9 cellular contexts compared by ENCODE assay signal in genomic region chr9:128902351-128903078, GRCh38. TPM values are rescaled to one million over a fixed set of nuclear protein-coding genes. Genes with fewer than 3 reads are reported as not detected.
DNase-seq lines count a peak whose midpoint lies in the region; ATAC-seq and TF ChIP-seq lines count a peak whose summit lies in the region.
"Had no signal": no experiment of that assay in that cellular context is flagged by ENCODE, and none has a peak within 500 bp of the region (broad histone marks: within the 10 kb centered on the region; RNA-seq: fewer than 3 reads in every experiment).

No MANE protein-coding gene starts in this region.

- H3K9me3 ChIP-seq in lower lobe of right lung = no peaks in the 10 kb centered on the region

- no peak for TF ChIP-seq CTCF in lower lobe of right lung (IDR thresholded peaks at IDR 0.05)

- peaks cover 28% of the 10 kb centered on the region for H3K36me3 ChIP-seq in lower lobe of right lung

- DNase-seq in NOMO-1 treated with DMSO at 0.1 percent for 48 hours (lab: John Stamatoyannopoulos, UW; ENCODE audit: unreplicated experiment) (peak; percentile 51), activated gamma-delta T cell (lab: John Stamatoyannopoulos, UW) (peak; percentile 76), lower lobe of right lung (peak; percentile 66), SKM-1 treated with dmso at 0.1 percent for 144 hours (lab: John Stamatoyannopoulos, UW; ENCODE audit: unreplicated experiment) (no peak), middle frontal gyrus (ENCODE audit: extremely low spot score, low spot score) (no peak)
- DNase-seq in stimulated activated naive CD8-positive, alpha-beta T cell treated with anti-CD3 and anti-CD28 coated beads, Interleukin-15, Interleukin-2, amounts not matched to agents 100 U/mL and 50 U/mL, for 24 hours = peak; percentile 84

- peak overlapping the region; percentile 75 for H3K27ac ChIP-seq in lower lobe of right lung

- intact Hi-C loops in lower lobe of right lung (cut with DNase I) = no loop called here

- ATAC-seq in GM18502 (IDR thresholded peaks at IDR 0.05; ENCODE audit: poor library complexity, unreplicated experiment) (peak; percentile 83), HG02763 (IDR thresholded peaks at IDR 0.05; ENCODE audit: unreplicated experiment) (peak; percentile 77), lower lobe of right lung (peak; percentile 57 to 77)
- ATAC-seq in stimulated activated naive CD8-positive, alpha-beta T cell treated with anti-CD3 and anti-CD28 coated beads, Interleukin-15, Interleukin-2, amounts not matched to agents 100 U/mL and 50 U/mL, for 24 hours = peak; percentile 89

- peak overlapping the region; percentile 12 for H3K4me3 ChIP-seq in lower lobe of right lung

- H3K27me3 ChIP-seq in lower lobe of right lung (ENCODE audit: low read depth) = no peaks in the 10 kb centered on the region

- peaks cover 49% of the 10 kb centered on the region for H3K4me1 ChIP-seq in lower lobe of right lung

RNA-seq across cellular contexts. Expression of gene PHYHD1, which starts 18.3 kb away (rescaled TPM):
- total RNA-seq in lower lobe of right lung = 39.8 TPM
- total RNA-seq: activated CD8-positive, alpha-beta memory T cell treated with anti-CD3 and anti-CD28 coated beads for 36 hours had no signal

RNA-seq across cellular contexts. Expression of gene LRRC8A, which starts 20.6 kb away (rescaled TPM):
- 45.5 TPM for total RNA-seq in lower lobe of right lung

RNA-seq across cellular contexts. Expression of gene KYAT1, which starts 20.8 kb away (rescaled TPM):
- 7.1 TPM for total RNA-seq in lower lobe of right lung

RNA-seq across cellular contexts. Expression of gene DOLK, which starts 44.9 kb away (rescaled TPM):
- total RNA-seq in lower lobe of right lung = 14.4 TPM

RNA-seq across cellular contexts. Expression of gene NUP188, which starts 45.0 kb away (rescaled TPM):
- 42.4 TPM for total RNA-seq in lower lobe of right lung

Comparison
In these comparisons a context has a peak if more than half of its experiments do, and no peak if none do; other contexts are left out.
1. DNase-seq: peak in NOMO-1 treated with DMSO at 0.1 percent for 48 hours (single experiment), activated gamma-delta T cell (single experiment), lower lobe of right lung (single experiment) and stimulated activated naive CD8-positive, alpha-beta T cell treated with anti-CD3 and anti-CD28 coated beads, Interleukin-15, Interleukin-2, amounts not matched to agents 100 U/mL and 50 U/mL, for 24 hours (single experiment); none in SKM-1 treated with dmso at 0.1 percent for 144 hours (single experiment) and middle frontal gyrus (single experiment).
2. Peak in every context shown above with its lines, with median percentiles within 50 percentile points of each other: ATAC-seq.